Comparison of ENCODE assay signal across 10 cellular contexts in the genomic region with DNA sequence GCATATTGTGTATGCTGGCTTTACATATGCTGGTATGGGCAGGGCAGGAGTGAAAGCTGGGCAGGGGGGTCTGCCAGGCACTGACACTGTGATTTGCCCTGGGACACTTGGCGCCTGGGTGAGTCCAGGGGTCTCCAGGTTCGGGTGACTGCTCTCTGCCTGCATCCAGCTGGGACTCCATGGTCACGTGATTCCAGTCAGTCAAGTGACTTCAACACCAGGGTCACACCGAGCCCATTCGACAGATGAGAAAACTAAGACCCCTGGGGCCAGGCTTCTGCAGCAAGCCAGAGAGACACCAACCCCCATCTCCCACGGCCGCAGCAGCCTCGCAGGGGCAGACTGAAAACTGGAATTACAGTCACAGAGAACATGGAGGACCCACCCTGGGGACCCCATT. TPM values are rescaled to one million over a fixed set of nuclear protein-coding genes. Genes with fewer than 3 reads are reported as not detected.
"Had no signal": no experiment of that assay in that cellular context is flagged by ENCODE, and none has a peak within 500 bp of the region (broad histone marks: within the 10 kb centered on the region; RNA-seq: fewer than 3 reads in every experiment).

No MANE protein-coding gene starts in this region.

- H3K4me3 ChIP-seq: GM23248 had no signal

- DNase-seq: GM23248, GOT3, H9, HCEC 1CT, IMR-90, Kasumi-1, KG1 had no signal

- H3K27ac ChIP-seq: GM23248, HL-60 had no signal

- H2AFZ ChIP-seq: GM23248 had no signal

- H3K9ac ChIP-seq: GM23248 had no signal

RNA-seq across cellular contexts. Expression of gene MMD2, which starts 30.0 kb away (rescaled TPM):
- total RNA-seq: GM23248, H4, HT1080, IMR-90 had no signal
- polyA plus RNA-seq: GM23248, IMR-90 had no signal
